9 cellular contexts compared by ENCODE assay signal in genomic region chr4:105194328-105195231, GRCh38. TPM values are rescaled to one million over a fixed set of nuclear protein-coding genes. Genes with fewer than 3 reads are reported as not detected.
DNase-seq lines count a peak whose midpoint lies in the region; ATAC-seq and TF ChIP-seq lines count a peak whose summit lies in the region.
"Had no signal": no experiment of that assay in that cellular context is flagged by ENCODE, and none has a peak within 500 bp of the region (broad histone marks: within the 10 kb centered on the region; RNA-seq: fewer than 3 reads in every experiment).

No MANE protein-coding gene starts in this region.

- H3K79me2 ChIP-seq in H9 (ENCODE audit: insufficient read depth, low read length): no peaks in the 10 kb centered on the region

- no peaks in the 10 kb centered on the region for H3K36me3 ChIP-seq in brain microvascular endothelial cell (replicated peaks)

- H3K23me2 ChIP-seq in H9 (ENCODE audit: insufficient read length, low read depth, low read length, poor library complexity, severe bottlenecking): no peaks in the 10 kb centered on the region

- no peak overlapping the region for H2BK15ac ChIP-seq in H9 (ENCODE audit: low read depth, low read length)

- no peaks in the 10 kb centered on the region for H3K9me3 ChIP-seq in H9 (ENCODE audit: control insufficient read depth, low read depth, low read length)

- H3K4me2 ChIP-seq in H9 (ENCODE audit: insufficient read depth, insufficient read length, low read length): no peak overlapping the region

- H2BK12ac ChIP-seq in H9 (ENCODE audit: insufficient read length, low read depth, low read length): no peak overlapping the region

- H3K4me3 ChIP-seq in brain microvascular endothelial cell (ENCODE audit: low read depth, low read length): no peak overlapping the region

- H3T11ph ChIP-seq in H9 (ENCODE audit: low read length): no peak overlapping the region

- H3K4ac ChIP-seq in H9 (ENCODE audit: low read depth, low read length): no peak overlapping the region

- no peak overlapping the region for H2AFZ ChIP-seq in H9 (ENCODE audit: low read length)

- H3K27me3 ChIP-seq in brain microvascular endothelial cell (replicated peaks): no peaks in the 10 kb centered on the region
- no peaks in the 10 kb centered on the region for H3K27me3 ChIP-seq in H9 (ENCODE audit: insufficient read depth, low read length)

- no peak overlapping the region for H2BK20ac ChIP-seq in H9 (ENCODE audit: low read depth, low read length, poor library complexity, severe bottlenecking)

- H3K27ac ChIP-seq in brain microvascular endothelial cell: peak overlapping the region; percentile 53
- no peak overlapping the region for H3K27ac ChIP-seq in H9 (ENCODE audit: insufficient read length, low read depth, low read length)

- H3K27ac Mint-ChIP-seq in H9: no peak overlapping the region

- in situ Hi-C loops in brain microvascular endothelial cell (cut with HindIII; ENCODE audit: low pct_ligation_motif_present, low sequenced_read_pairs): no loop called here

- POLR2A ChIA-PET in GM10248 (lab: Yijun Ruan, JAX): interaction anchor here (2.3 kb wide), 1 partner anchor 20 kb away, joined by 6 read pairs; no protein-coding TSS in a partner anchor

- no peak overlapping the region for H4K91ac ChIP-seq in H9 (ENCODE audit: insufficient read length, low read depth, low read length)

- H3K4me3 Mint-ChIP-seq in H9: no peak overlapping the region

- no peak overlapping the region for H2BK5ac ChIP-seq in H9 (ENCODE audit: insufficient read length, low read length)

- H3K9me3 Mint-ChIP-seq in H9: no peaks in the 10 kb centered on the region

- TF ChIP-seq CTCF in GM10248 (IDR thresholded peaks at IDR 0.05; ENCODE audit: control extremely low read depth, extremely low read depth, low read depth, missing control alignments): no peak
- no peak for TF ChIP-seq CTCF in brain microvascular endothelial cell (IDR thresholded peaks at IDR 0.05; ENCODE audit: low read depth, low read length, missing control alignments)
- TF ChIP-seq CTCF in H9 (conservative IDR thresholded peaks at IDR 0.05): no peak

- peaks cover 5 to 6% of the 10 kb centered on the region in 2 experiments for H3K4me1 Mint-ChIP-seq in H9

- H4K8ac ChIP-seq in H9 (replicated peaks; ENCODE audit: insufficient read length, low read depth, low read length): no peak overlapping the region

- no peaks in the 10 kb centered on the region for H3K79me1 ChIP-seq in H9 (ENCODE audit: insufficient read depth, low read depth, low read length, poor library complexity, severe bottlenecking)

- no peak overlapping the region for H3K18ac ChIP-seq in H9 (ENCODE audit: insufficient read length, low read depth, low read length)

- CTCF ChIA-PET in GM10248 (lab: Yijun Ruan, JAX): interaction anchor here (1.0 to 2.1 kb wide), 8 partner anchors 8 to 520 kb away, joined by 3 to 8 read pairs (median 4); no protein-coding TSS in a partner anchor

- H3K36me3 Mint-ChIP-seq in H9 (ENCODE audit: insufficient read depth in 1 of 3, low read depth in 3 of 3): no peaks in the 10 kb centered on the region

- no peak overlapping the region for H4K5ac ChIP-seq in H9 (ENCODE audit: insufficient read length, low read depth, low read length)

- no peak overlapping the region for H3K9ac ChIP-seq in H9 (ENCODE audit: extremely low read depth, insufficient read length, low read length)

- H3K4me1 ChIP-seq in H9 (ENCODE audit: insufficient read depth, low read length): no peaks in the 10 kb centered on the region

- ATAC-seq in GM19455 (IDR thresholded peaks at IDR 0.05; ENCODE audit: unreplicated experiment) (peak; percentile 94), HG03095 (IDR thresholded peaks at IDR 0.05; ENCODE audit: unreplicated experiment) (peak; percentile 81)

- DNase-seq in GM10248 (ENCODE audit: extremely low spot score) (peak; percentile 20), brain microvascular endothelial cell (peak; percentile 15), Ammon's horn (ENCODE audit: low spot score) (no peak), amniotic stem cell (lab: John Stamatoyannopoulos, UW) (no peak), NCI-H146 (lab: John Stamatoyannopoulos, UW) (no peak), H9 (no peak)
- DNase-seq: central memory CD4-positive, alpha-beta T cell had no signal

- H3K23ac ChIP-seq in H9 (ENCODE audit: insufficient read length, low read depth, low read length): no peak overlapping the region

- H3K27me3 Mint-ChIP-seq in H9 (ENCODE audit: low read depth): no peaks in the 10 kb centered on the region

- no peak overlapping the region for H3K14ac ChIP-seq in H9 (ENCODE audit: insufficient read depth, low read length)

- H4K20me1 ChIP-seq in H9 (ENCODE audit: control insufficient read depth, insufficient read depth, insufficient read length): no peaks in the 10 kb centered on the region

- no peak overlapping the region for H3K56ac ChIP-seq in H9 (ENCODE audit: insufficient read length, low read depth, low read length)

- no peak overlapping the region for H2BK120ac ChIP-seq in H9 (ENCODE audit: low read depth, low read length, poor library complexity, severe bottlenecking)

- no peak overlapping the region for H2AK5ac ChIP-seq in H9 (ENCODE audit: insufficient read length, low read length)

RNA-seq across cellular contexts. Expression of gene TET2, which starts 47.9 kb away (rescaled TPM):
- 3.1 and 3.5 TPM in 2 replicates for total RNA-seq in H9 (2021)

Comparison
In these comparisons a context has a peak if more than half of its experiments do, and no peak if none do; other contexts are left out.
1. DNase-seq: peak in GM10248 (single experiment) and brain microvascular endothelial cell (single experiment); none in Ammon's horn (single experiment), amniotic stem cell (single experiment), NCI-H146 (single experiment) and H9 (single experiment).